ENCODE assay signal across 8 cellular contexts in genomic region chr16:19886061-19886792, GRCh38. TPM values are rescaled to one million over a fixed set of nuclear protein-coding genes. Genes with fewer than 3 reads are reported as not detected.
DNase-seq lines count a peak whose midpoint lies in the region; ATAC-seq and TF ChIP-seq lines count a peak whose summit lies in the region.

No MANE protein-coding gene starts in this region.

- ATAC-seq in GM21390 (IDR thresholded peaks at IDR 0.05; ENCODE audit: unreplicated experiment) (peak; percentile 63), HG02852 (IDR thresholded peaks at IDR 0.05; ENCODE audit: unreplicated experiment) (no peak)

- peak overlapping the region in 1 of 2 donors; percentile 2 for H3K27ac ChIP-seq in right atrium auricular region

- peak overlapping the region in 1 of 2 donors; percentile 82 for H3K4me3 ChIP-seq in right atrium auricular region
- no peak overlapping the region for H3K4me3 ChIP-seq in retinal pigment epithelial cell (ENCODE audit: low read length)

- peak; percentile 100 for TF ChIP-seq CTCF in right atrium auricular region (IDR thresholded peaks at IDR 0.05)
- TF ChIP-seq CTCF in retinal pigment epithelial cell (conservative IDR thresholded peaks at IDR 0.05; ENCODE audit: low read depth, low read length): peak; percentile 100

- DNase-seq in C1 segment of cervical spinal cord (lab: John Stamatoyannopoulos, UW) (peak in 13 of 14 donors; percentile 16 to 82 (median 66)), NCI-H146 (lab: John Stamatoyannopoulos, UW) (peak; percentile 75), T-helper 2 cell (peak; percentile 44 to 81 (median 62)), amygdala (lab: John Stamatoyannopoulos, UW) (peak in 51 of 56 donors; percentile 13 to 90 (median 66)), right atrium auricular region (ENCODE audit: low spot score) (peak; percentile 85), retinal pigment epithelial cell (ENCODE audit: low read depth) (no peak)

- peaks cover 2% of the 10 kb centered on the region for H3K36me3 ChIP-seq in right atrium auricular region

- H3K4me1 ChIP-seq in right atrium auricular region: peaks cover 0 to 35% of the 10 kb centered on the region in 2 donors

- H3K9me3 ChIP-seq in right atrium auricular region: no peaks in the 10 kb centered on the region

- no peaks in the 10 kb centered on the region for H3K27me3 ChIP-seq in right atrium auricular region

RNA-seq across cellular contexts. Expression of gene GPRC5B, which starts 1.6 kb away (rescaled TPM):
- total RNA-seq in right atrium auricular region: 10 to 100 TPM; 39.4 to 40.0 TPM
